Comparison of ENCODE assay signal across 10 cellular contexts in genomic region chr3:175307642-175308041, GRCh38.
DNase-seq lines count a peak whose midpoint lies in the region; ATAC-seq lines count a peak whose summit lies in the region.
"Had no signal": no experiment of that assay in that cellular context is flagged by ENCODE, and none has a peak within 500 bp of the region (broad histone marks: within the 10 kb centered on the region; RNA-seq: fewer than 3 reads in every experiment).

No MANE protein-coding gene starts in this region.

- H3K4me2 ChIP-seq in BLaER1: no peak overlapping the region

- H3K27ac Mint-ChIP-seq in activated T-cell treated with anti-CD3 and anti-CD28 coated beads, Interleukin-2, amount 50 U/mL, for 24 hours: no peak overlapping the region

- H3K27ac ChIP-seq in BLaER1: peak overlapping the region; percentile 32; the same call in 1 of the 2 replicates

- no peak overlapping the region for H3K9ac ChIP-seq in BLaER1

- H4K20me1 ChIP-seq in BLaER1: no peaks in the 10 kb centered on the region

- H3K4me1 Mint-ChIP-seq in activated T-cell treated with anti-CD3 and anti-CD28 coated beads, Interleukin-2, amount 50 U/mL, for 24 hours (ENCODE audit: low read depth): peaks cover 3% of the 10 kb centered on the region

- H3K27me3 ChIP-seq in BLaER1: no peaks in the 10 kb centered on the region

- no peaks in the 10 kb centered on the region for H3K4me1 ChIP-seq in BLaER1

- no peaks in the 10 kb centered on the region for H3K9me3 Mint-ChIP-seq in activated T-cell treated with anti-CD3 and anti-CD28 coated beads, Interleukin-2, amount 50 U/mL, for 24 hours
- H3K9me3 Mint-ChIP-seq: neural crest cell had no signal

- DNase-seq in fibroblast of peridontal ligament (ENCODE audit: extremely low read depth) (peak; percentile 15), hepatic stellate cell (ENCODE audit: low spot score) (no peak), NCI-H2107 (lab: John Stamatoyannopoulos, UW) (no peak)
- DNase-seq in activated T-cell treated with anti-CD3 and anti-CD28 coated beads, Interleukin-2, amount 50 U/mL, for 24 hours: no peak
- DNase-seq in activated CD4-positive, CD25-positive, alpha-beta regulatory T cell (lab: John Stamatoyannopoulos, UW): no peak
- DNase-seq: left colon had no signal

- no peak overlapping the region for H3K4me3 Mint-ChIP-seq in activated T-cell treated with anti-CD3 and anti-CD28 coated beads, Interleukin-2, amount 50 U/mL, for 24 hours
- H3K4me3 Mint-ChIP-seq: neural crest cell had no signal

- H3K36me3 ChIP-seq in BLaER1: no peaks in the 10 kb centered on the region

- no peaks in the 10 kb centered on the region for H3K36me3 Mint-ChIP-seq in activated T-cell treated with anti-CD3 and anti-CD28 coated beads, Interleukin-2, amount 50 U/mL, for 24 hours (ENCODE audit: low read depth)

- H3K27me3 Mint-ChIP-seq in activated T-cell treated with anti-CD3 and anti-CD28 coated beads, Interleukin-2, amount 50 U/mL, for 24 hours: no peaks in the 10 kb centered on the region

- H3K9me3 ChIP-seq in BLaER1: 0 out of 2 replicates have a peak, but pooled peaks cover 4% of the 10 kb centered on the region

- no peak overlapping the region for H3K4me3 ChIP-seq in BLaER1

- ATAC-seq in GM21367 (IDR thresholded peaks at IDR 0.05; ENCODE audit: unreplicated experiment) (peak; percentile 55), HG03432 (IDR thresholded peaks at IDR 0.05; ENCODE audit: unreplicated experiment) (peak; percentile 84)
- ATAC-seq: left colon had no signal
